In genomic region chr22:41367039-41367679, GRCh38 we compare ENCODE assay signal across 8 cellular contexts. TPM values are rescaled to one million over a fixed set of nuclear protein-coding genes. Genes with fewer than 3 reads are reported as not detected.
DNase-seq lines count a peak whose midpoint lies in the region; ATAC-seq and TF ChIP-seq lines count a peak whose summit lies in the region.

No MANE protein-coding gene starts in this region.

- H3K27me3 ChIP-seq in SJCRH30 (no peaks in the 10 kb centered on the region), subcutaneous abdominal adipose tissue (ENCODE audit: control insufficient read depth in 5 of 5, insufficient read depth in 4 of 5, low read length in 5 of 5) (no peaks in the 10 kb centered on the region)

- TF ChIP-seq POLR2A in lower leg skin (IDR thresholded peaks at IDR 0.05), result no peak

- DNase-seq in DMS53 (lab: John Stamatoyannopoulos, UW) (peak; percentile 96), NAMALWA (ENCODE audit: low spot score) (peak; percentile 36), SJCRH30 (peak; percentile 95 to 96), dermis microvascular lymphatic vessel endothelial cell (ENCODE audit: low read depth in 2 of 2) (peak; percentile 83 to 97), lower leg skin (ENCODE audit: low spot score in 2 of 2) (peak; percentile 89 to 98)

- H3K36me3 ChIP-seq in SJCRH30 (no peaks in the 10 kb centered on the region), subcutaneous abdominal adipose tissue (ENCODE audit: control insufficient read depth in 5 of 5, insufficient read depth in 5 of 5, low read length in 5 of 5) (peaks cover 0 to 5% (median 0%) of the 10 kb centered on the region in 5 donors)

- intact Hi-C loops in lower leg skin (cut with DNase I; ENCODE audit: low total_unique reads), result no loop called here

- WGBS in lower leg skin, 2 donors, result 0 to 2% methylated on average over 17 of the region's 21 CpGs

- ATAC-seq in HG02981 (IDR thresholded peaks at IDR 0.05; ENCODE audit: unreplicated experiment), result no peak
- ATAC-seq in HG02973 (IDR thresholded peaks at IDR 0.05; ENCODE audit: unreplicated experiment), result no peak

- H3K27ac ChIP-seq in SJCRH30 (no peak overlapping the region), subcutaneous abdominal adipose tissue (ENCODE audit: low read depth, low read length) (no peak overlapping the region)

- H3K4me3 ChIP-seq in SJCRH30 (peak overlapping the region; percentile 8; the same call in 1 of the 2 replicates), lower leg skin (ENCODE audit: low read depth, poor library complexity, severe bottlenecking) (no peak overlapping the region), subcutaneous abdominal adipose tissue (ENCODE audit: low read depth in 1 of 5, low read length in 5 of 5) (peak overlapping the region; percentile 62 to 81 (median 68))

- TF ChIP-seq CTCF in lower leg skin (IDR thresholded peaks at IDR 0.05), result no peak

- H3K4me1 ChIP-seq in SJCRH30 (peaks cover 27% of the 10 kb centered on the region), subcutaneous abdominal adipose tissue (ENCODE audit: control insufficient read depth in 5 of 5, insufficient read depth in 5 of 5, low read length in 5 of 5) (peaks cover 10 to 35% (median 31%) of the 10 kb centered on the region in 5 donors)

- no peaks in the 10 kb centered on the region for H3K9me3 ChIP-seq in SJCRH30 (replicated peaks)
- H3K9me3 ChIP-seq in subcutaneous abdominal adipose tissue (ENCODE audit: control insufficient read depth in 5 of 5, low read length in 5 of 5), result no peaks in the 10 kb centered on the region

- H3K9ac ChIP-seq in subcutaneous abdominal adipose tissue (ENCODE audit: low read length in 5 of 5), result peak overlapping the region in 3 of 5 donors; percentile 21 to 67 (median 63)

RNA-seq across cellular contexts. Expression of gene TEF, which starts 14.6 kb away (rescaled TPM):
- total RNA-seq in SJCRH30 (2014; rRNA removed; shearing (Covaris generic)), result 6.0 and 7.4 TPM in 2 replicates
- total RNA-seq in dermis microvascular lymphatic vessel endothelial cell (3.0 and 4.2 TPM in 2 replicates), lower leg skin (10 to 100 TPM; 27.3 to 56.1 (median 42.8) TPM)

Comparison
In these comparisons a context has a peak if more than half of its experiments do, and no peak if none do; other contexts are left out.
1. DNase-seq: peak in every context shown above with its lines; median percentile 96 in DMS53; 96 in SJCRH30; 94 in lower leg skin; 90 in dermis microvascular lymphatic vessel endothelial cell; 36 in NAMALWA.